1 cellular context compared by ENCODE assay signal in genomic region chr14:21055473-21056117, GRCh38.
TF ChIP-seq lines count a peak whose summit lies in the region.

No MANE protein-coding gene starts in this region.

TF ChIP-seq in HepG2, 621 proteins besides CTCF, POLR2A, EP300 and RAD21 (continued from another document):
- TF ChIP-seq, protein P1, sequence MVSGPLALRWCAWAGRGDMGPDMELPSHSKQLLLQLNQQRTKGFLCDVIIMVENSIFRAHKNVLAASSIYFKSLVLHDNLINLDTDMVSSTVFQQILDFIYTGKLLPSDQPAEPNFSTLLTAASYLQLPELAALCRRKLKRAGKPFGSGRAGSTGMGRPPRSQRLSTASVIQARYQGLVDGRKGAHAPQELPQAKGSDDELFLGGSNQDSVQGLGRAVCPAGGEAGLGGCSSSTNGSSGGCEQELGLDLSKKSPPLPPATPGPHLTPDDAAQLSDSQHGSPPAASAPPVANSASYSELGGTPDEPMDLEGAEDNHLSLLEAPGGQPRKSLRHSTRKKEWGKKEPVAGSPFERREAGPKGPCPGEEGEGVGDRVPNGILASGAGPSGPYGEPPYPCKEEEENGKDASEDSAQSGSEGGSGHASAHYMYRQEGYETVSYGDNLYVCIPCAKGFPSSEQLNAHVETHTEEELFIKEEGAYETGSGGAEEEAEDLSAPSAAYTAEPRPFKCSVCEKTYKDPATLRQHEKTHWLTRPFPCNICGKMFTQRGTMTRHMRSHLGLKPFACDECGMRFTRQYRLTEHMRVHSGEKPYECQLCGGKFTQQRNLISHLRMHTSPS (CRISPR knock-in tag; IDR thresholded peaks at IDR 0.05; ENCODE audit: low read depth): peak; percentile 87
- TF ChIP-seq KAT7 (CRISPR knock-in tag; IDR thresholded peaks at IDR 0.05; ENCODE audit: borderline replicate concordance): peak; percentile 84; the same call in 1 of the 2 replicates
- TF ChIP-seq PHF8 (CRISPR knock-in tag; IDR thresholded peaks at IDR 0.05): peak; percentile 53
- TF ChIP-seq SMYD3 (CRISPR knock-in tag; IDR thresholded peaks at IDR 0.05): 0 out of 2 replicates have a peak, but pooled peaks have one; percentile 43
- TF ChIP-seq AFF4 (CRISPR knock-in tag; IDR thresholded peaks at IDR 0.05): no peak; the same call in 1 of the 2 replicates
- TF ChIP-seq YEATS4 (CRISPR knock-in tag; IDR thresholded peaks at IDR 0.05; ENCODE audit: borderline replicate concordance): peak; percentile 77
- TF ChIP-seq, protein P2, sequence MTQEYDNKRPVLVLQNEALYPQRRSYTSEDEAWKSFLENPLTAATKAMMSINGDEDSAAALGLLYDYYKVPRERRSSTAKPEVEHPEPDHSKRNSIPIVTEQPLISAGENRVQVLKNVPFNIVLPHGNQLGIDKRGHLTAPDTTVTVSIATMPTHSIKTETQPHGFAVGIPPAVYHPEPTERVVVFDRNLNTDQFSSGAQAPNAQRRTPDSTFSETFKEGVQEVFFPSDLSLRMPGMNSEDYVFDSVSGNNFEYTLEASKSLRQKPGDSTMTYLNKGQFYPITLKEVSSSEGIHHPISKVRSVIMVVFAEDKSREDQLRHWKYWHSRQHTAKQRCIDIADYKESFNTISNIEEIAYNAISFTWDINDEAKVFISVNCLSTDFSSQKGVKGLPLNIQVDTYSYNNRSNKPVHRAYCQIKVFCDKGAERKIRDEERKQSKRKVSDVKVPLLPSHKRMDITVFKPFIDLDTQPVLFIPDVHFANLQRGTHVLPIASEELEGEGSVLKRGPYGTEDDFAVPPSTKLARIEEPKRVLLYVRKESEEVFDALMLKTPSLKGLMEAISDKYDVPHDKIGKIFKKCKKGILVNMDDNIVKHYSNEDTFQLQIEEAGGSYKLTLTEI (CRISPR knock-in tag; conservative IDR thresholded peaks at IDR 0.05): no peak
- TF ChIP-seq, protein P3, sequence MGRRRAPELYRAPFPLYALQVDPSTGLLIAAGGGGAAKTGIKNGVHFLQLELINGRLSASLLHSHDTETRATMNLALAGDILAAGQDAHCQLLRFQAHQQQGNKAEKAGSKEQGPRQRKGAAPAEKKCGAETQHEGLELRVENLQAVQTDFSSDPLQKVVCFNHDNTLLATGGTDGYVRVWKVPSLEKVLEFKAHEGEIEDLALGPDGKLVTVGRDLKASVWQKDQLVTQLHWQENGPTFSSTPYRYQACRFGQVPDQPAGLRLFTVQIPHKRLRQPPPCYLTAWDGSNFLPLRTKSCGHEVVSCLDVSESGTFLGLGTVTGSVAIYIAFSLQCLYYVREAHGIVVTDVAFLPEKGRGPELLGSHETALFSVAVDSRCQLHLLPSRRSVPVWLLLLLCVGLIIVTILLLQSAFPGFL (CRISPR knock-in tag; IDR thresholded peaks at IDR 0.05): no peak
- TF ChIP-seq, protein P4, sequence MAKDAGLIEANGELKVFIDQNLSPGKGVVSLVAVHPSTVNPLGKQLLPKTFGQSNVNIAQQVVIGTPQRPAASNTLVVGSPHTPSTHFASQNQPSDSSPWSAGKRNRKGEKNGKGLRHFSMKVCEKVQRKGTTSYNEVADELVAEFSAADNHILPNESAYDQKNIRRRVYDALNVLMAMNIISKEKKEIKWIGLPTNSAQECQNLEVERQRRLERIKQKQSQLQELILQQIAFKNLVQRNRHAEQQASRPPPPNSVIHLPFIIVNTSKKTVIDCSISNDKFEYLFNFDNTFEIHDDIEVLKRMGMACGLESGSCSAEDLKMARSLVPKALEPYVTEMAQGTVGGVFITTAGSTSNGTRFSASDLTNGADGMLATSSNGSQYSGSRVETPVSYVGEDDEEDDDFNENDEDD (CRISPR knock-in tag; IDR thresholded peaks at IDR 0.05; ENCODE audit: borderline replicate concordance): peak; percentile 66; the same call in 1 of the 2 replicates
- no peak for TF ChIP-seq ZXDC (CRISPR knock-in tag; IDR thresholded peaks at IDR 0.05)
